Comparison of ENCODE assay signal across 13 cellular contexts in the genomic region with DNA sequence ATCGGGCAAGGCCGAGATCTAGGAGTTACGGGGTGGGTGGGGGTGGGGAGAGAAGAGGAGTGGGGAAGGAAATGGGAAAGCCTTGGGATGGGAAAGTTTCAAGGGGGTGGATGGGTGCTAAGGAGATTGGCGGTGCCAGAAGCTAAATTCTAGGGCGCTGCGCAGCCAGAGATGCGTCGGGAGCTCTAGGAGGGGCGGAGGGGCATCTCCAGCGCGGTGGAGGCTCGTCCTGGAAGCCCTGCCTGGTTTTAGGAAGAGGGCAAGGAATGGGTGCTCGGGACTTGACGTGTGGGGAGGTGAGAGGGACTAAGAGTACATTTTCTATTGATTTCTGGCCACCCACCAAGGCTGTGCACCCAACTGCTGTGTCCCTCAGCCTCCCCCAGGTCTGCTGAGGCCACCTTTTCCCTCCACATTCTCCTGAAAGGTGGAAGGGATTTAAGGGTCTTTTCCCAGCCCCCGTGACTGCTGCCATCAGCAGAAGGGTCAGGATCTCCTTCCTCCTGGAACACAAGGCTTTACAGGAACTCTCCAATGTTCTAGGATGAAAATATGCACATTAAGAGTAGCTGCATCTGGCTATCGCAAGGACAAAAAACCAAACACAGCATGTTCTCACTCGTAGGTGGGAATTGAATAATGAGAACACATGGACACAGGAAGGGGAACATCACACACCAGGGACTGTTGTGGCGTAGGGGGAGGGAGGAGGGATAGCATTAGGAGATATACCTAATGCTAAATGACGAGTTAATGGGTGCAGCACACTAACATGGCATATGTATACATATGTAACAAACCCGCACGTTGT. TPM values are rescaled to one million over a fixed set of nuclear protein-coding genes. Genes with fewer than 3 reads are reported as not detected.
DNase-seq lines count a peak whose midpoint lies in the region; ATAC-seq, FAIRE-seq and TF ChIP-seq lines count a peak whose summit lies in the region.
"Had no signal": no experiment of that assay in that cellular context is flagged by ENCODE, and none has a peak within 500 bp of the region (broad histone marks: within the 10 kb centered on the region; RNA-seq: fewer than 3 reads in every experiment).

No MANE protein-coding gene starts in this region.

- no peaks in the 10 kb centered on the region for H3K9me3 ChIP-seq in cardiac muscle cell (ENCODE audit: low read depth)
- H3K9me3 ChIP-seq in A673 (ENCODE audit: low read depth, low read length, poor library complexity, severe bottlenecking), result no peaks in the 10 kb centered on the region

- POLR2A ChIA-PET in A673 (lab: Charles Lee; ENCODE audit: low non-redundant PET), result interaction anchor here (0.5 kb wide), 1 partner anchor 183 kb away, joined by 19 read pairs; no protein-coding TSS in a partner anchor

- peak overlapping the region; percentile 21 for H3K4me3 ChIP-seq in cardiac muscle cell
- peak overlapping the region; percentile 65 for H3K4me3 ChIP-seq in urinary bladder (ENCODE audit: low read depth, low read length)
- no peak overlapping the region for H3K4me3 ChIP-seq in A673 (ENCODE audit: low read depth, low read length, poor library complexity, severe bottlenecking)

- H3K4me1 Mint-ChIP-seq in chondrocyte (ENCODE audit: low read depth) (no peaks in the 10 kb centered on the region), naive B cell (peaks cover 10 to 28% (median 21%) of the 10 kb centered on the region in 3 donors)

- BruUV-seq in A673 (replicated peaks; lab: Mats Ljungman, UMichigan), result no TSS peak

- H3K36me3 ChIP-seq in cardiac muscle cell, result no peaks in the 10 kb centered on the region
- no peaks in the 10 kb centered on the region for H3K36me3 ChIP-seq in urinary bladder (ENCODE audit: insufficient read depth)
- H3K36me3 ChIP-seq in A673 (ENCODE audit: insufficient read depth, low read length, poor library complexity, severe bottlenecking), result no peaks in the 10 kb centered on the region

- no peak for TF ChIP-seq CTCF in cardiac muscle cell (IDR thresholded peaks at IDR 0.05; ENCODE audit: low read depth, low read length)
- no peak for TF ChIP-seq CTCF in chondrocyte (IDR thresholded peaks at IDR 0.05)
- no peak for TF ChIP-seq CTCF in A673 (conservative IDR thresholded peaks at IDR 0.05; ENCODE audit: low read depth, low read length)

- H3K27me3 ChIP-seq in cardiac muscle cell (peaks cover 55% of the 10 kb centered on the region), A673 (replicated peaks; ENCODE audit: insufficient read depth, low read depth, low read length, poor library complexity) (peaks cover 82% of the 10 kb centered on the region)

- no peak for FAIRE-seq in urothelium cell line (lab: Jason Lieb, UNC)

- H3K4me1 ChIP-seq in cardiac muscle cell (ENCODE audit: low read depth), result no peaks in the 10 kb centered on the region
- peaks cover 2% of the 10 kb centered on the region for H3K4me1 ChIP-seq in urinary bladder (ENCODE audit: insufficient read depth)
- no peaks in the 10 kb centered on the region for H3K4me1 ChIP-seq in A673 (ENCODE audit: insufficient read depth, low read length, poor library complexity, severe bottlenecking)

- H3K27ac Mint-ChIP-seq in chondrocyte (ENCODE audit: unreplicated experiment) (no peak overlapping the region), naive B cell (no peak overlapping the region)

- no peak for DNase-seq in cardiac muscle cell (ENCODE audit: low read depth in 1 of 2, low spot score in 1 of 2)
- no peak for DNase-seq in Right ventricle myocardium superior
- no peak for DNase-seq in chondrocyte (ENCODE audit: low spot score)
- no peak for DNase-seq in naive B cell
- DNase-seq in urothelium cell line (ENCODE audit: low spot score), result no peak
- no peak for DNase-seq in A673 (ENCODE audit: low spot score)
- DNase-seq: activated effector memory CD4-positive, alpha-beta T cell treated with Interleukin-2 at 50 U/mL for 16 hours; NCI-H774; stimulated activated naive CD4-positive, alpha-beta T cell had no signal

- WGBS in urinary bladder, result 22% methylated on average over 21 of the region's 21 CpGs

- ATAC-seq in Right ventricle myocardium superior (ENCODE audit: poor library complexity) (no peak), naive B cell (ENCODE audit: low read depth in 2 of 2) (no peak), esophagus mucosa (no peak)

- CTCF ChIA-PET in A673 (lab: Charles Lee), result no interaction called here

- intact Hi-C loops in Right ventricle myocardium superior (cut with DNase I), result no loop called here
- intact Hi-C loops in A673 (cut with micrococcal nuclease; ENCODE audit: unreplicated experiment), result no loop called here

- no peaks in the 10 kb centered on the region for H3K9me3 Mint-ChIP-seq in chondrocyte (ENCODE audit: low read depth)
- H3K9me3 Mint-ChIP-seq in naive B cell, result no peaks in the 10 kb centered on the region

- peak overlapping the region; percentile 56 for H3K4me3 Mint-ChIP-seq in chondrocyte (ENCODE audit: unreplicated experiment)
- peak overlapping the region; percentile 46 to 85 (median 70) for H3K4me3 Mint-ChIP-seq in naive B cell

- no peak overlapping the region for H3K27ac ChIP-seq in cardiac muscle cell
- H3K27ac ChIP-seq in urinary bladder (ENCODE audit: low read depth), result no peak overlapping the region
- no peak overlapping the region for H3K27ac ChIP-seq in A673 (ENCODE audit: low read depth, low read length, poor library complexity, severe bottlenecking)

- H3K27me3 Mint-ChIP-seq in chondrocyte (ENCODE audit: low read depth) (peaks cover 50% of the 10 kb centered on the region), naive B cell (peaks cover 54 to 60% (median 56%) of the 10 kb centered on the region in 3 donors)

- H3K36me3 Mint-ChIP-seq in chondrocyte (ENCODE audit: low read depth), result peaks cover 3% of the 10 kb centered on the region
- no peaks in the 10 kb centered on the region for H3K36me3 Mint-ChIP-seq in naive B cell

RNA-seq across cellular contexts. Expression of gene C2orf72, which starts 1.4 kb away (rescaled TPM):
- total RNA-seq in cardiac muscle cell, result 4.2 and 5.4 TPM in 2 replicates
- polyA plus RNA-seq in cardiac muscle cell, result 2.2 and 5.3 TPM in 2 replicates
- 0.05 TPM for total RNA-seq in Right ventricle myocardium superior
- 0.12 to 1.3 TPM (median 1.00 TPM) in 3 replicates for total RNA-seq in chondrocyte
- not detected for polyA plus RNA-seq in naive B cell (ENCODE audit: low read depth in 6 of 6)
- 3.7 TPM for total RNA-seq in urinary bladder
- 0.91 TPM for polyA plus RNA-seq in urinary bladder
- 0.08 TPM for total RNA-seq in esophagus mucosa
- not detected in 2 replicates for total RNA-seq in A673 (2021)
- total RNA-seq: T-helper 2 cell treated with Interferon-gamma antibody and Interleukin-4, amounts not matched to agents 100 ng/mL and 5 ng/mL, for 36 hours had no signal

RNA-seq across cellular contexts. Expression of gene PSMD1, which starts 18.0 kb away (rescaled TPM):
- 68.1 and 122 TPM in 2 replicates for total RNA-seq in cardiac muscle cell
- 93.8 and 133 TPM in 2 replicates for polyA plus RNA-seq in cardiac muscle cell
- total RNA-seq in Right ventricle myocardium superior, result 81.0 TPM
- total RNA-seq in chondrocyte, result 105 to 142 TPM (median 108 TPM) in 3 replicates
- polyA plus RNA-seq in naive B cell (ENCODE audit: low read depth in 6 of 6), result 10 to 100 TPM; 36.4 to 44.5 (median 42.2) TPM
- 81.7 TPM for total RNA-seq in urinary bladder
- polyA plus RNA-seq in urinary bladder, result 43.9 TPM
- total RNA-seq in esophagus mucosa, result 84.0 TPM
- 230 and 245 TPM in 2 replicates for total RNA-seq in A673 (2021)

RNA-seq across cellular contexts. Expression of gene SPATA3, which starts 42.8 kb away (rescaled TPM):
- total RNA-seq in cardiac muscle cell (not detected in 2 replicates), Right ventricle myocardium superior (not detected), chondrocyte (not detected in 3 replicates), urinary bladder (not detected), esophagus mucosa (not detected), A673 (2021) (not detected in 2 replicates)
- polyA plus RNA-seq in cardiac muscle cell (not detected in 2 replicates), naive B cell (ENCODE audit: low read depth in 6 of 6) (not detected), urinary bladder (not detected)
- total RNA-seq: kidney epithelial cell; T-helper 2 cell treated with Interferon-gamma antibody and Interleukin-4, amounts not matched to agents 100 ng/mL and 5 ng/mL, for 36 hours had no signal
